ENCODE assay signal across 23 cellular contexts in the genomic region with DNA sequence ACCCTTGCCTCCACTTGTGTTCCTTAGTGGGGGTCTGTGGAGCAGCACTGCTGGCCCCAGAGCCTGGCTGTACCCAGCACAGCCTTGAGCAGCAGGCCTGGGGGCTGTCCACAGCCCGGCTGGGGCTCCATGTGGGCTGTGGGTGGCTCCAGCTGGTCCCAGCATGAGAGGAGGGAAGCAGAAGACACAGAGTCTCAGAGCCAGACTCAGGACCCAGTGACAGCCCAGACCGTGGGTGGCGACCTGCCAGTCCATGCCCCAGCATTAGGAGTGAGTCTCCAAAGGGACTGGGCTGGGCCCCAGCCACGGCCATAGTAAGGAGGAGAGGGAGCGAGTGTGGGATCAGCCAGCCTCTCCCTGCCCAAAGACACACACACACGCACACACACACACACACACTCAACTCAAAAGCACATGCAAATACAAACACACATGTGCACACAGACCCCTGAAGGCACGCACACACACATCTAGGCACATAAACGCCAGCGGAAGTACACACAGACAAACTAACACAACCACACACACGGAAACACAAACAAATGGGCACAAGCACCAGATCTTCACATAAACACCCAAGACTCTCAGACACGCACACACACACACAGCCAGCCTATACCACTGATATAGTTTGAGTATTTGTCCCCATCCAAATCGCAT. TPM values are rescaled to one million over a fixed set of nuclear protein-coding genes. Genes with fewer than 3 reads are reported as not detected.
DNase-seq lines count a peak whose midpoint lies in the region; ATAC-seq, FAIRE-seq and TF ChIP-seq lines count a peak whose summit lies in the region.
"Had no signal": no experiment of that assay in that cellular context is flagged by ENCODE, and none has a peak within 500 bp of the region (broad histone marks: within the 10 kb centered on the region; RNA-seq: fewer than 3 reads in every experiment).

No MANE protein-coding gene starts in this region.

- H3K27ac Mint-ChIP-seq in WTC11, result peak overlapping the region; percentile 52; the same call in 1 of the 2 replicates
- H3K27ac Mint-ChIP-seq: B cell had no signal

- no peak overlapping the region for H3K4me3 ChIP-seq in HepG2 (replicated peaks in 1 of 3; ENCODE audit: insufficient read depth in 1 of 3, low read depth in 2 of 3, low read length in 3 of 3)
- H3K4me3 ChIP-seq in right lobe of liver, result no peak overlapping the region
- no peak overlapping the region for H3K4me3 ChIP-seq in MG63
- H3K4me3 ChIP-seq: HAP-1, Peyer's patch, SJSA1 had no signal

- H3K9ac ChIP-seq in HepG2 (ENCODE audit: insufficient read depth, low read depth, low read length), result no peak overlapping the region

- TF ChIP-seq RAD21 in HepG2 (CRISPR knock-in tag; IDR thresholded peaks at IDR 0.05), result no peak

- H3K4me1 Mint-ChIP-seq in WTC11, result peaks cover 32% of the 10 kb centered on the region
- H3K4me1 Mint-ChIP-seq: B cell had no signal

- no peaks in the 10 kb centered on the region for H3K9me3 Mint-ChIP-seq in WTC11

- in situ Hi-C loops in HepG2 (cut with HindIII; ENCODE audit: extremely low pct_ligation_motif_present, low pct_unique_long_range_greater_than_20kb), result no loop called here

- H3K27ac ChIP-seq in HepG2 (ENCODE audit: extremely low read length, insufficient read depth, low read length) (no peak overlapping the region), right lobe of liver (no peak overlapping the region)
- H3K27ac ChIP-seq: Peyer's patch, SJSA1 had no signal

- CTCF ChIA-PET in HepG2 (lab: Yijun Ruan, JAX; ENCODE audit: low intra/inter-chr PET ratio, low total read pairs), result no interaction called here
- CTCF ChIA-PET in WTC11 (lab: Charles Lee), result interaction anchor here (0.7 to 11.7 kb wide), 5 partner anchors 10 to 40 kb away, joined by 6 to 552 read pairs (median 28); a partner anchor contains a TSS

- WGBS in HepG2 (ENCODE audit: low lambda C conversion rate), result 52% methylated on average over 10 of the region's 12 CpGs
- WGBS in right lobe of liver (ENCODE audit: insufficient coverage, low coverage, low lambda C conversion rate, missing lambda C conversion rate), result 86% methylated on average over 4 of the region's 12 CpGs

- H3K4me3 Mint-ChIP-seq in WTC11, result no peak overlapping the region
- H3K4me3 Mint-ChIP-seq: B cell had no signal

- no peak overlapping the region for H3K4me2 ChIP-seq in HepG2 (ENCODE audit: low read depth, low read length)

- DNase-seq in HepG2 (ENCODE audit: low spot score) (no peak), right lobe of liver (no peak), WTC11 (ENCODE audit: low spot score) (no peak), myocyte (ENCODE audit: low read depth) (peak; percentile 73), HuH-7 (ENCODE audit: low spot score) (no peak), NCI-H2227 (lab: John Stamatoyannopoulos, UW; ENCODE audit: unreplicated experiment) (no peak), MG63 (no peak)
- DNase-seq: DMS79 treated with DMSO at 0.1 percent for 48 hours, Kasumi-1, NCI-H1417, NCI-H1694 treated with DMSO at 0.1 percent for 48 hours, NCI-H2081 treated with DMSO at 0.1 percent for 48 hours, NCI-H2171 treated with DMSO at 0.1 percent for 48 hours, NCI-H446, NCI-H526, Peyer's patch had no signal

- H3K36me3 ChIP-seq in HepG2 (replicated peaks in 1 of 2; ENCODE audit: control insufficient read depth in 1 of 2, insufficient read depth in 2 of 2, low read length in 2 of 2) (no peaks in the 10 kb centered on the region), right lobe of liver (no peaks in the 10 kb centered on the region), MG63 (no peaks in the 10 kb centered on the region)
- H3K36me3 ChIP-seq: HAP-1, Peyer's patch, SJSA1 had no signal

- FAIRE-seq in HepG2 (lab: Jason Lieb, UNC), result no peak
- FAIRE-seq: A204.1 had no signal

- TF ChIP-seq EP300 in HepG2 (IDR thresholded peaks at IDR 0.05; ENCODE audit: low read depth in 2 of 2, low read length in 2 of 2), result no peak
- TF ChIP-seq EP300 in HepG2 (CRISPR knock-in tag; IDR thresholded peaks at IDR 0.05; ENCODE audit: borderline replicate concordance), result no peak

- ATAC-seq in HepG2 (no peak), right lobe of liver (no peak), WTC11 (no peak), HG03439 (IDR thresholded peaks at IDR 0.05; ENCODE audit: unreplicated experiment) (no peak)

- no TSS peak for BruUV-seq in HepG2 (replicated peaks; lab: Mats Ljungman, UMichigan)

- TF ChIP-seq POLR2A in HepG2 (IDR thresholded peaks at IDR 0.05; ENCODE audit: insufficient read depth in 1 of 2, low read depth in 2 of 2, low read length in 2 of 2), result no peak
- TF ChIP-seq POLR2A in right lobe of liver (IDR thresholded peaks at IDR 0.05), result no peak

- no peaks in the 10 kb centered on the region for H3K36me3 Mint-ChIP-seq in WTC11

- H4K20me1 ChIP-seq in HepG2 (ENCODE audit: insufficient read depth, low read length), result no peaks in the 10 kb centered on the region

- H2AFZ ChIP-seq in HepG2 (ENCODE audit: low read length), result no peak overlapping the region

- POLR2A ChIA-PET in HepG2 (lab: Yijun Ruan, JAX), result no interaction called here
- POLR2A ChIA-PET in WTC11 (lab: Charles Lee), result no interaction called here

- H3K27me3 ChIP-seq in HepG2 (ENCODE audit: control insufficient read depth in 1 of 2, insufficient read depth in 2 of 2, low read length in 2 of 2) (peaks cover 3 to 5% of the 10 kb centered on the region in 2 experiments; a peak in 2 of 5 replicates), right lobe of liver (no peaks in the 10 kb centered on the region), MG63 (no peaks in the 10 kb centered on the region)
- H3K27me3 ChIP-seq: Peyer's patch, SJSA1 had no signal

- H3K27me3 Mint-ChIP-seq in WTC11 (ENCODE audit: low read depth), result peaks cover 3% of the 10 kb centered on the region; the same call in 1 of the 2 replicates

- TF ChIP-seq CTCF in HepG2 (CRISPR knock-in tag; IDR thresholded peaks at IDR 0.05) (no peak), right lobe of liver (IDR thresholded peaks at IDR 0.05) (no peak), WTC11 (IDR thresholded peaks at IDR 0.05) (no peak)

- H3K4me1 ChIP-seq in HepG2 (ENCODE audit: insufficient read depth, low read length) (peaks cover 54% of the 10 kb centered on the region), right lobe of liver (peaks cover 0 to 25% (median 10%) of the 10 kb centered on the region in 4 donors)
- H3K4me1 ChIP-seq: HAP-1 had no signal

- intact Hi-C loops in HepG2 (cut with micrococcal nuclease; ENCODE audit: unreplicated experiment) (no loop called here), right lobe of liver (cut with DNase I) (no loop called here)

- H3K79me2 ChIP-seq in HepG2 (ENCODE audit: insufficient read depth, low read length), result no peaks in the 10 kb centered on the region

- H3K9me3 ChIP-seq in HepG2 (ENCODE audit: low read length) (no peaks in the 10 kb centered on the region), right lobe of liver (no peaks in the 10 kb centered on the region), MG63 (no peaks in the 10 kb centered on the region)
- H3K9me3 ChIP-seq: HAP-1, Peyer's patch, SJSA1 had no signal

TF ChIP-seq in HepG2, 621 proteins besides CTCF, POLR2A, EP300 and RAD21 (continues in another document):
- no peak for TF ChIP-seq CBX5 (CRISPR knock-in tag; IDR thresholded peaks at IDR 0.05; ENCODE audit: borderline replicate concordance)
- no peak for TF ChIP-seq RBAK (CRISPR knock-in tag; IDR thresholded peaks at IDR 0.05)
- TF ChIP-seq TCF7 (IDR thresholded peaks at IDR 0.05; ENCODE audit: low read depth), result no peak
- TF ChIP-seq ZNF75D (CRISPR knock-in tag; IDR thresholded peaks at IDR 0.05; ENCODE audit: borderline replicate concordance), result no peak
- no peak for TF ChIP-seq ARNTL (CRISPR knock-in tag; IDR thresholded peaks at IDR 0.05)
- TF ChIP-seq ZFX (CRISPR knock-in tag; IDR thresholded peaks at IDR 0.05; ENCODE audit: low read depth), result no peak

TF ChIP-seq in WTC11, 78 proteins besides CTCF, POLR2A, EP300 and RAD21:
- TF ChIP-seq RELA (CRISPR knock-in tag; IDR thresholded peaks at IDR 0.05; ENCODE audit: borderline replicate concordance) (no peak), ELF4 (CRISPR knock-in tag; IDR thresholded peaks at IDR 0.05; ENCODE audit: low read depth) (no peak), MXD4 (CRISPR knock-in tag; IDR thresholded peaks at IDR 0.05; ENCODE audit: borderline replicate concordance) (no peak)

RNA-seq across cellular contexts. Expression of a gene that starts 16.7 kb away (rescaled TPM):
- total RNA-seq in HepG2 (2016; rRNA removed; fragmentation: Illumina TruSeq; extraction: Trizol), result not detected in 2 replicates
- total RNA-seq in HepG2 (2016; cell fraction: cytosol; rRNA removed; fragmentation: Illumina TruSeq; extraction: Trizol; ENCODE audit: low read depth), result not detected in 2 replicates
- total RNA-seq in HepG2 (2016; cell fraction: insoluble cytoplasmic fraction; rRNA removed; fragmentation: Illumina TruSeq; extraction: Trizol), result not detected in 2 replicates
- not detected in 2 replicates for total RNA-seq in HepG2 (2016; cell fraction: membrane; rRNA removed; fragmentation: Illumina TruSeq; extraction: Trizol)
- not detected in 2 replicates for total RNA-seq in HepG2 (2016; cell fraction: nucleus; rRNA removed; fragmentation: Illumina TruSeq; extraction: Trizol)
- not detected in 2 replicates for polyA plus RNA-seq in HepG2 (2011; rRNA removed)
- polyA plus RNA-seq in HepG2 (2011; cell fraction: cytosol; rRNA removed), result not detected in 2 replicates
- not detected in 2 replicates for polyA plus RNA-seq in HepG2 (2011; cell fraction: nucleus; rRNA removed)
- polyA plus RNA-seq in HepG2 (2012), result not detected in 2 replicates
- polyA plus RNA-seq in HepG2 (2016; cell fraction: cytosol; fragmentation: Illumina TruSeq; extraction: Trizol; ENCODE audit: low read depth), result not detected in 2 replicates
- not detected in 2 replicates for polyA plus RNA-seq in HepG2 (2016; cell fraction: insoluble cytoplasmic fraction; fragmentation: Illumina TruSeq; extraction: Trizol; ENCODE audit: low read depth)
- not detected in 2 replicates for polyA plus RNA-seq in HepG2 (2016; cell fraction: membrane; fragmentation: Illumina TruSeq; extraction: Trizol; ENCODE audit: low read depth)
- polyA plus RNA-seq in HepG2 (2016; cell fraction: nucleus; fragmentation: Illumina TruSeq; extraction: Trizol; ENCODE audit: insufficient read depth, low read depth), result not detected in 2 replicates
- not detected in 2 replicates for polyA minus RNA-seq in HepG2 (2011; rRNA and poly(A)+ RNA removed; ENCODE audit: low replicate concordance)
- polyA minus RNA-seq in HepG2 (2011; cell fraction: cytosol; rRNA and poly(A)+ RNA removed), result not detected in 2 replicates
- not detected in 2 replicates for polyA minus RNA-seq in HepG2 (2011; cell fraction: nucleus; rRNA and poly(A)+ RNA removed)
- not detected for total RNA-seq in right lobe of liver
- 1.1 to 1.5 TPM (median 1.3 TPM) in 3 replicates for total RNA-seq in WTC11 (2021)
- not detected in 2 replicates for total RNA-seq in myocyte
- not detected for polyA plus RNA-seq in myocyte (2012)
- 1.0 and 1.3 TPM in 2 replicates for total RNA-seq in MG63 (2014; rRNA removed; shearing (Covaris generic); ENCODE audit: low replicate concordance)
- total RNA-seq: B cell, MCF 10A, OCI-LY7, SJSA1 had no signal
